Comparison of ENCODE assay signal across 8 cellular contexts in the genomic region with DNA sequence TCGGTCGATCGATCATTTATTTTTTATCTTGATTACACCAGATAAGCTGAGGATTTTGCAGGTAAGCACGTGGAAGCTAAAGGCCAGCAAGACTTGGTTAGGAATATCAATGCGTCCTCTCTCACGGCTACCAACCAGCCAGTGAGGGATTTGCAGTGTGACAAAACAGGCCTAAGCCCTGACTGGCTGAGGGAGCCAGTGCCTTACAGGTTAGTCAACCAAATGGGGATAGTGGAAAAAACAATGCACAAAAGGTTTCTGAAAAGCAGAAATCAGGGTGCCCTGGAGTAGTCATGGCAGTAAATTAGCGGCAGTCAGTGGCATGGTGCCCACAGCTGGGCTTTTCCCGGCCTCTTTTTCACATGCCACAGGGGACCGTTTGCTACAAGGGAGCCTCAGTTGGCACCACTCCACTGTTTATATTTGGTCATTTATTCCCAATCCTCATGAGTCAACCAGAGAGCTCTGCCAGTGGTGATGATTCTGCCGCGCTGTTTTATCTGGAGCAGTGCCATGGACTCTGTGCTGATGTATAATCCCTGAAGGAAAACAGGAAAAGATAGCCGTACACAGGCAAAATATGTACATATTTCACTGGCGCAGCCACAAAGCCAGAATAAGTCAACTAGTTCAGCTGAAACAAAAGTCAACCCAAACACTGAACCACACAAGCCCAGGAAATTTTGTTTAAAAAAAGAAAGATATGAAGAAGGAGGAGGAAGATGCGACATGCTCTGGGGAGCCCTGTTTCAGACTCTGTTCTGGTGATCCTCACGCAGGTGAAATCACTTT.
DNase-seq lines count a peak whose midpoint lies in the region; ATAC-seq, FAIRE-seq and TF ChIP-seq lines count a peak whose summit lies in the region.

No MANE protein-coding gene starts in this region.

- no peak for FAIRE-seq in small intestine (lab: Jason Lieb, UNC)

- no peak for ATAC-seq in HG02938 (IDR thresholded peaks at IDR 0.05; ENCODE audit: unreplicated experiment)
- no peak for ATAC-seq in HG02623 (IDR thresholded peaks at IDR 0.05; ENCODE audit: unreplicated experiment)
- ATAC-seq in HG03039 (IDR thresholded peaks at IDR 0.05; ENCODE audit: unreplicated experiment), result no peak

- H3K4me1 ChIP-seq in small intestine (ENCODE audit: control insufficient read depth in 2 of 2, insufficient read depth in 1 of 2, low read depth in 1 of 2, low read length in 1 of 2), result peaks cover 0 to 2% of the 10 kb centered on the region in 2 donors

- 25 to 52% (median 37%) methylated on average over 15 of the region's 15 CpGs for WGBS in small intestine, 3 donors

- H3K27me3 ChIP-seq in small intestine (ENCODE audit: control insufficient read depth in 2 of 2, insufficient read depth in 2 of 2, low read length in 2 of 2), result no peaks in the 10 kb centered on the region

- no peaks in the 10 kb centered on the region for H3K9me3 ChIP-seq in small intestine (ENCODE audit: control insufficient read depth, low read depth)

- no peak overlapping the region for H3K4me3 ChIP-seq in LNCaP clone FGC (ENCODE audit: low read depth, low read length)
- H3K4me3 ChIP-seq in small intestine (ENCODE audit: low read depth in 1 of 2, low read length in 2 of 2), result no peak overlapping the region

- H3K36me3 ChIP-seq in small intestine (ENCODE audit: control insufficient read depth in 2 of 2, insufficient read depth in 2 of 2, low read length in 2 of 2), result no peaks in the 10 kb centered on the region

- DNase-seq in LNCaP clone FGC (ENCODE audit: low read depth) (peak; percentile 95), amygdala (lab: John Stamatoyannopoulos, UW) (peak in 45 of 56 donors; percentile 13 to 89 (median 64)), hepatic stellate cell (ENCODE audit: low spot score) (peak; percentile 56), small intestine (peak; percentile 90), islet precursor cell (no peak)

- H3K27ac ChIP-seq in small intestine (ENCODE audit: low read depth in 1 of 2, low read length in 1 of 2), result peak overlapping the region in 1 of 2 donors; percentile 34

- no peak for TF ChIP-seq CTCF in LNCaP clone FGC (IDR thresholded peaks at IDR 0.05; ENCODE audit: control insufficient read depth, extremely low read depth, insufficient read depth)
